Comparison of ENCODE assay signal across 15 cellular contexts in the genomic region with DNA sequence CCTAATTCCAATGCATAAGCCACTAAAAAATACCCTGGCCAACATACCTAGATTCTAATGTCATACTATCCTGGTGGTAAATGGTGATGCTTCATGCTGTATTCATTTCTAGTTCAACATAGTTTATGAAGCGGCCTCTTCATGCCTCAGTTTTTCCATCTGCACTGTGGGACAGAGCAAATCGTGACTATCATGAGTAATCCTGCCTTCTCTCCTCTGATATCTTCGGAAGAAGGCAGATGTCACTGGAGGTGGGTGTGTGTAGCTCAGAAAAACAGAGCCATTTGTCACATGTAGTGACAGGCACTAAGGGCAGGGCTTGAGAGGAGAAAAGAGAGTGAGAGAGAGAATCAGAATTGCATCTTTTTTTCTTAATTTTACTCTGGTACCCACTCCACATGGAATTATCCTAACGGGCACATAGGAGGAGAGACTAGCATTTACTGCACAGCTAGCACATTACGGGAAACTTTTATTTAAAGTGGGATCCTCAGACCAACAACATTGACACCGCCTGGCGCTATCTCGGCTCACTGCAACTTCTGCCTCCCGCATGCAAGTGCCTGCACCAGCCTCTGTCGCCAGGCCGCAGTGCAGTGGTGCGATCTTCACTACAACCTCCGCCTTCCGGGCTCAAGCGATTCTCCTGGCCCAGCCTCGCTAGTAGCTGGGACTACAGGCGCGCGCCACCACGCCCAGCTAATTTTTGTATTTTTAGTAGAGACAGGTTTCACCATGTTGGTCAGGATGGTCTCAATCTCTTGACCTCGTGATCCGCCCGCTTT.
"Had no signal": no experiment of that assay in that cellular context is flagged by ENCODE, and none has a peak within 500 bp of the region (broad histone marks: within the 10 kb centered on the region; RNA-seq: fewer than 3 reads in every experiment).

No MANE protein-coding gene starts in this region.

- H3K36me3 Mint-ChIP-seq: immature natural killer cell; naive thymus-derived CD8-positive, alpha-beta T cell; stimulated activated memory B cell treated with anti-CD40 and anti-IgM and Interleukin-4, amounts not matched to agents 10 μg/mL and 1 μg/mL and 100 μg/mL, for 72 hours had no signal

- ATAC-seq: gastroesophageal sphincter; left lung; mucosa of descending colon; naive thymus-derived CD8-positive, alpha-beta T cell; psoas muscle; right lobe of liver; stimulated activated memory B cell treated with anti-CD40 and anti-IgM and Interleukin-4, amounts not matched to agents 10 μg/mL and 1 μg/mL and 100 μg/mL, for 72 hours had no signal

- H3K27ac Mint-ChIP-seq: immature natural killer cell; naive thymus-derived CD8-positive, alpha-beta T cell; stimulated activated memory B cell treated with anti-CD40 and anti-IgM and Interleukin-4, amounts not matched to agents 10 μg/mL and 1 μg/mL and 100 μg/mL, for 72 hours had no signal

- H3K9me3 Mint-ChIP-seq: immature natural killer cell; stimulated activated memory B cell treated with anti-CD40 and anti-IgM and Interleukin-4, amounts not matched to agents 10 μg/mL and 1 μg/mL and 100 μg/mL, for 72 hours had no signal

- DNase-seq: dermis blood vessel endothelial cell; esophagus squamous epithelium; foreskin fibroblast; immature natural killer cell; left lung; mucosa of descending colon; naive thymus-derived CD8-positive, alpha-beta T cell; psoas muscle; retina; right lobe of liver; stomach; substantia nigra; trophoblast cell had no signal

- H3K4me1 Mint-ChIP-seq: immature natural killer cell; naive thymus-derived CD8-positive, alpha-beta T cell; stimulated activated memory B cell treated with anti-CD40 and anti-IgM and Interleukin-4, amounts not matched to agents 10 μg/mL and 1 μg/mL and 100 μg/mL, for 72 hours had no signal

- H3K4me3 Mint-ChIP-seq: immature natural killer cell; naive thymus-derived CD8-positive, alpha-beta T cell; stimulated activated memory B cell treated with anti-CD40 and anti-IgM and Interleukin-4, amounts not matched to agents 10 μg/mL and 1 μg/mL and 100 μg/mL, for 72 hours had no signal
